In the genomic region with DNA sequence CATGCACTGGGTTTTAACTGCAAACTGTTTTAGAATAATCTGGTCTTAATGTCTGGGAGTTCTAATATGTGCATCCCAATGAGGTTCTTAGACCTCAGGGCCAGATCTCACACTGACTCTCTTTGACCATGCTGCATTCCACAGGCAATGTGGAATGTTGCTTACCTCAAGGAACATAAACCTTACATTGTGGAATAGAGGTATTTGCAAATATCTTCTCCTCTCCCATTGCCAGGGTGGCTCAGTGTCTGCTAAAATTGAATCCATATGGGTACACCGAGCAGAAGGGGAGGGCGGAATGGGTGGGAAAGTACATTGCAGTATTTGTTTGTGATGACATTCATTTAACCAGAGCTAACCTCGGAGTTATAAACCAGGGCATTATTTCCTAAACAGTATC, we compare ENCODE assay signal across 2 cellular contexts.
TF ChIP-seq lines count a peak whose summit lies in the region.

No MANE protein-coding gene starts in this region.

TF ChIP-seq in H1, 55 proteins besides CTCF, POLR2A, EP300 and RAD21:
- TF ChIP-seq TBP (IDR thresholded peaks at IDR 0.05; ENCODE audit: low read depth, low read length) = no peak
- peak; percentile 41; the same call in 1 of the 2 replicates for TF ChIP-seq TEAD4 (IDR thresholded peaks at IDR 0.05; ENCODE audit: low read depth, low read length)

TF ChIP-seq in GM12891, 5 proteins besides CTCF, POLR2A, EP300 and RAD21:
- no peak for TF ChIP-seq PAX5 (IDR thresholded peaks at IDR 0.05; ENCODE audit: insufficient read depth, low read length, severe bottlenecking)
- TF ChIP-seq POLR2AphosphoS5 (IDR thresholded peaks at IDR 0.05; ENCODE audit: low read depth, low read length) = no peak
- TF ChIP-seq SPI1 (IDR thresholded peaks at IDR 0.05; ENCODE audit: low read depth, low read length) = no peak
